Comparison of ENCODE assay signal across 4 cellular contexts in genomic region chr10:69175326-69175725, GRCh38. TPM values are rescaled to one million over a fixed set of nuclear protein-coding genes. Genes with fewer than 3 reads are reported as not detected.
"Had no signal": no experiment of that assay in that cellular context is flagged by ENCODE, and none has a peak within 500 bp of the region (broad histone marks: within the 10 kb centered on the region; RNA-seq: fewer than 3 reads in every experiment).

No MANE protein-coding gene starts in this region.

RNA-seq across cellular contexts. Expression of gene HKDC1, which starts 44.8 kb away (rescaled TPM):
- total RNA-seq: endothelial cell of umbilical vein, left ventricle myocardium superior, lung microvascular endothelial cell, mesothelial cell of epicardium had no signal
- polyA plus RNA-seq: endothelial cell of umbilical vein had no signal
